In genomic region chr16:57167951-57168350, GRCh38 we compare ENCODE assay signal across 1 cellular context.
TF ChIP-seq lines count a peak whose summit lies in the region.

No MANE protein-coding gene starts in this region.

TF ChIP-seq in H1, 55 proteins besides CTCF, POLR2A, EP300 and RAD21:
- TF ChIP-seq NANOG (IDR thresholded peaks at IDR 0.05; ENCODE audit: insufficient read depth, low read depth, low read length, poor library complexity, severe bottlenecking): no peak
